Comparison of ENCODE assay signal across 26 cellular contexts in genomic region chr10:14448197-14448763, GRCh38.
"Had no signal": no experiment of that assay in that cellular context is flagged by ENCODE, and none has a peak within 500 bp of the region (broad histone marks: within the 10 kb centered on the region; RNA-seq: fewer than 3 reads in every experiment).

No MANE protein-coding gene starts in this region.

- H3K4me3 Mint-ChIP-seq: mesothelial cell of epicardium; naive thymus-derived CD4-positive, alpha-beta T cell; nephron; stimulated activated naive CD8-positive, alpha-beta T cell treated with anti-CD3 and anti-CD28 coated beads, Interleukin-15, amount 100 ng/mL, for 72 hours had no signal

- H3K9ac ChIP-seq: parathyroid adenoma had no signal

- H3K4me1 ChIP-seq: foreskin keratinocyte, left lung, parathyroid adenoma, prostate gland, thyroid gland, vagina had no signal

- H3K27me3 ChIP-seq: gastroesophageal sphincter, heart left ventricle, hepatocyte, left lung, right atrium auricular region, sigmoid colon, thyroid gland, vagina had no signal

- H3K27ac Mint-ChIP-seq: mesothelial cell of epicardium; stimulated activated naive CD8-positive, alpha-beta T cell treated with anti-CD3 and anti-CD28 coated beads, Interleukin-15, amount 100 ng/mL, for 72 hours had no signal

- H3K36me3 ChIP-seq: gastroesophageal sphincter, heart left ventricle, left lung, prostate gland, right atrium auricular region, sigmoid colon, thyroid gland, vagina had no signal

- H3K36me3 Mint-ChIP-seq: mesothelial cell of epicardium; naive thymus-derived CD4-positive, alpha-beta T cell had no signal

- H3K27ac ChIP-seq: foreskin keratinocyte, heart left ventricle, hepatocyte, left lung, parathyroid adenoma, prostate gland, right atrium auricular region, sigmoid colon, skin epidermis, thyroid gland, vagina had no signal

- ATAC-seq: foreskin keratinocyte; gastroesophageal sphincter; heart left ventricle; left cardiac atrium; left lung; mucosa of descending colon; naive thymus-derived CD4-positive, alpha-beta T cell; stimulated activated naive CD8-positive, alpha-beta T cell treated with anti-CD3 and anti-CD28 coated beads, Interleukin-15, amount 100 ng/mL, for 72 hours had no signal

- H2AFZ ChIP-seq: hepatocyte, parathyroid adenoma had no signal

- H3K4me2 ChIP-seq: hepatocyte had no signal

- H3K9me3 ChIP-seq: gastroesophageal sphincter, heart left ventricle, left lung, mucosa of descending colon, prostate gland, right atrium auricular region, sigmoid colon, thyroid gland, vagina had no signal

- H3K79me2 ChIP-seq: hepatocyte, parathyroid adenoma had no signal

- H3K4me1 Mint-ChIP-seq: mesothelial cell of epicardium; stimulated activated naive CD8-positive, alpha-beta T cell treated with anti-CD3 and anti-CD28 coated beads, Interleukin-15, amount 100 ng/mL, for 72 hours had no signal

- H3K4me3 ChIP-seq: gastroesophageal sphincter, heart left ventricle, hepatocyte, left lung, mucosa of descending colon, prostate gland, right atrium auricular region, sigmoid colon, skin epidermis, thyroid gland, vagina had no signal

- DNase-seq: cerebellar nuclear complex; cortex of kidney; foreskin keratinocyte; heart left ventricle; left cardiac atrium; mesenchymal stem cell; mucosa of descending colon; naive thymus-derived CD4-positive, alpha-beta T cell; occipital lobe; sigmoid colon; stimulated activated CD4-positive, alpha-beta T cell treated with anti-CD3 and anti-CD28 coated beads, Interleukin-15, amount 100 ng/mL, for 24 hours; stimulated activated CD4-positive, alpha-beta T cell treated with anti-CD3 and anti-CD28 coated beads, Interleukin-2, amount 100 ng/mL, for 48 hours; stimulated activated naive CD4-positive, alpha-beta T cell; stimulated activated naive CD8-positive, alpha-beta T cell treated with anti-CD3 and anti-CD28 coated beads, Interleukin-15, amount 100 ng/mL, for 72 hours; trophoblast cell had no signal
